ENCODE assay signal across 13 cellular contexts in genomic region chr4:41538887-41539498, GRCh38. TPM values are rescaled to one million over a fixed set of nuclear protein-coding genes. Genes with fewer than 3 reads are reported as not detected.
A peak's percentile ranks its signal among the peaks of the same experiment; 100 is the strongest.
DNase-seq lines count a peak whose midpoint lies in the region; ATAC-seq and TF ChIP-seq lines count a peak whose summit lies in the region.
"Had no signal": no experiment of that assay in that cellular context is flagged by ENCODE, and none has a peak within 500 bp of the region (broad histone marks: within the 10 kb centered on the region; RNA-seq: fewer than 3 reads in every experiment).

No MANE protein-coding gene starts in this region.

- peaks cover 26% of the 10 kb centered on the region for H3K27me3 Mint-ChIP-seq in progenitor cell of endocrine pancreas

- DNase-seq in AG10803 (ENCODE audit: low read depth): no peak
- peak; percentile 43 for DNase-seq in Right ventricle myocardium superior
- peak; percentile 37 for DNase-seq in prostate gland (ENCODE audit: low spot score)
- no peak for DNase-seq in effector CD8-positive, alpha-beta T cell (lab: John Stamatoyannopoulos, UW)
- DNase-seq in progenitor cell of endocrine pancreas (ENCODE audit: low spot score, unreplicated experiment): no peak
- no peak for DNase-seq in effector CD4-positive, alpha-beta T cell
- DNase-seq: AML-193; amniotic stem cell; NCI-H510A; stimulated activated CD4-positive, alpha-beta T cell treated with anti-CD3 and anti-CD28 coated beads, Interleukin-2, amount 100 ng/mL, for 48 hours had no signal

- H3K4me1 Mint-ChIP-seq in progenitor cell of endocrine pancreas (ENCODE audit: low read depth): peaks cover 11% of the 10 kb centered on the region
- H3K4me1 Mint-ChIP-seq: IgD-negative memory B cell had no signal

- TF ChIP-seq CTCF in AG10803 (conservative IDR thresholded peaks at IDR 0.05; ENCODE audit: low read length): no peak
- TF ChIP-seq CTCF in VCaP (conservative IDR thresholded peaks at IDR 0.05): no peak
- no peak for TF ChIP-seq CTCF in prostate gland (IDR thresholded peaks at IDR 0.05)
- TF ChIP-seq CTCF in progenitor cell of endocrine pancreas (IDR thresholded peaks at IDR 0.05; ENCODE audit: unreplicated experiment): no peak

- no peaks in the 10 kb centered on the region for H3K36me3 ChIP-seq in prostate gland

- H3K4me1 ChIP-seq in prostate gland (replicated peaks): peaks cover 8% of the 10 kb centered on the region

- H3K27ac Mint-ChIP-seq in progenitor cell of endocrine pancreas: no peak overlapping the region
- H3K27ac Mint-ChIP-seq: IgD-negative memory B cell had no signal

- H3K27ac ChIP-seq in VCaP (peak overlapping the region; percentile 38), prostate gland (peak overlapping the region; percentile 43 to 63)

- ATAC-seq in Right ventricle myocardium superior (ENCODE audit: poor library complexity): peak; percentile 56
- ATAC-seq in GM21786 (IDR thresholded peaks at IDR 0.05; ENCODE audit: unreplicated experiment): no peak

- H3K4me3 ChIP-seq in AG10803 (ENCODE audit: low read length) (0 out of 2 replicates have a peak overlapping the region, but pooled peaks have one; percentile 1), prostate gland (no peak overlapping the region)

- H3K36me3 Mint-ChIP-seq in progenitor cell of endocrine pancreas (ENCODE audit: insufficient read depth): no peaks in the 10 kb centered on the region
- H3K36me3 Mint-ChIP-seq: IgD-negative memory B cell had no signal

- no peaks in the 10 kb centered on the region for H3K27me3 ChIP-seq in prostate gland (replicated peaks; ENCODE audit: insufficient read depth)

- no peak overlapping the region for H3K4me3 Mint-ChIP-seq in progenitor cell of endocrine pancreas (ENCODE audit: low read depth)
- H3K4me3 Mint-ChIP-seq: IgD-negative memory B cell had no signal

- H3K9me3 ChIP-seq in prostate gland: no peaks in the 10 kb centered on the region

- no peaks in the 10 kb centered on the region for H3K9me3 Mint-ChIP-seq in progenitor cell of endocrine pancreas (ENCODE audit: low read depth)

- WGBS in prostate gland: 17% methylated on average over 12 of the region's 12 CpGs

- intact Hi-C loops in Right ventricle myocardium superior (cut with DNase I) (loop anchor here (5.0 to 10.0 kb wide), 2 partner anchors 46 to 177 kb away; no protein-coding TSS in a partner anchor), prostate gland (cut with DNase I) (loop anchor here (2.0 kb wide), 1 partner anchor 178 kb away; no protein-coding TSS in a partner anchor)

- TF ChIP-seq POLR2A in prostate gland (IDR thresholded peaks at IDR 0.05): no peak

RNA-seq across cellular contexts. Expression of gene LIMCH1, which starts 1.0 kb away (rescaled TPM):
- total RNA-seq in Right ventricle myocardium superior (272 TPM), prostate gland (100 to 1,000 TPM in 1 of 2 donors, 10 to 100 TPM in 1; 62.8 to 102 TPM), progenitor cell of endocrine pancreas (12.7 and 19.4 TPM in 2 replicates)

Comparison
In these comparisons a context has a peak if more than half of its experiments do, and no peak if none do; other contexts are left out.
1. DNase-seq: peak in Right ventricle myocardium superior (single experiment) and prostate gland (single experiment); none in AG10803 (single experiment), effector CD8-positive, alpha-beta T cell (single experiment), progenitor cell of endocrine pancreas (single experiment) and effector CD4-positive, alpha-beta T cell (single experiment).